In genomic region chr11:68844376-68844775, GRCh38 we compare ENCODE assay signal across 8 cellular contexts. TPM values are rescaled to one million over a fixed set of nuclear protein-coding genes. Genes with fewer than 3 reads are reported as not detected.
DNase-seq lines count a peak whose midpoint lies in the region; ATAC-seq and TF ChIP-seq lines count a peak whose summit lies in the region.

No MANE protein-coding gene starts in this region.

- H3K27me3 ChIP-seq in sigmoid colon = no peaks in the 10 kb centered on the region

- H3K36me3 ChIP-seq in HEK293 (ENCODE audit: control insufficient read depth in 2 of 2, insufficient read depth in 1 of 2, low read length in 2 of 2) = no peaks in the 10 kb centered on the region
- no peaks in the 10 kb centered on the region for H3K36me3 ChIP-seq in SK-N-MC (ENCODE audit: insufficient read depth, low read length)
- no peaks in the 10 kb centered on the region for H3K36me3 ChIP-seq in sigmoid colon

- peak overlapping the region; percentile 57 for H3K9ac ChIP-seq in SK-N-MC (ENCODE audit: insufficient read length)

- intact Hi-C loops in sigmoid colon (cut with DNase I) = loop anchor here (5.0 to 10.0 kb wide), 4 partner anchors 58 to 380 kb away; partner anchors contain the start of genes IGHMBP2, MRGPRF, MRPL21 and PPP6R3
- intact Hi-C loops in posterior vena cava (cut with DNase I) = no loop called here

- H3K4me1 ChIP-seq in HEK293 (ENCODE audit: control insufficient read depth, insufficient read depth, low read length) = no peaks in the 10 kb centered on the region
- H3K4me1 ChIP-seq in sigmoid colon = peaks cover 0 to 37% (median 35%) of the 10 kb centered on the region in 4 donors

- CTCF ChIA-PET in HEK293 (lab: Yijun Ruan, JAX) = interaction anchor here (0.6 to 0.7 kb wide), 3 partner anchors 22 to 143 kb away, joined by 3 read pairs; no protein-coding TSS in a partner anchor

- DNase-seq in SK-N-MC (ENCODE audit: low read depth, low spot score) (no peak), sigmoid colon (no peak), HT-29 (ENCODE audit: low spot score) (no peak), NCI-H1436 (lab: John Stamatoyannopoulos, UW) (no peak), posterior vena cava (ENCODE audit: low spot score) (no peak)

- TF ChIP-seq POLR2A in sigmoid colon (IDR thresholded peaks at IDR 0.05) = no peak

- POLR2A ChIA-PET in HEK293 (lab: Yijun Ruan, JAX) = no interaction called here

- no peak for ATAC-seq in HG03520 (IDR thresholded peaks at IDR 0.05; ENCODE audit: unreplicated experiment)

- TF ChIP-seq CTCF in HEK293 (tag by site-specific recombination; IDR thresholded peaks at IDR 0.05) (no peak), sigmoid colon (IDR thresholded peaks at IDR 0.05) (no peak)

- 76 to 78% methylated on average over 3 of the region's 3 CpGs for WGBS in sigmoid colon, 2 donors

- H3K4me3 ChIP-seq in HEK293 (ENCODE audit: low read depth, low read length) (no peak overlapping the region), SK-N-MC (peak overlapping the region; percentile 77), iPS-11a (ENCODE audit: low read depth, low read length) (peak overlapping the region; percentile 57), sigmoid colon (peak overlapping the region in 3 of 4 donors; percentile 77 to 92 (median 85))

- TF ChIP-seq EP300 in sigmoid colon (IDR thresholded peaks at IDR 0.05) = no peak

- H3K27ac ChIP-seq in HEK293 (ENCODE audit: extremely low read depth, low read depth, low read length) = no peak overlapping the region
- H3K27ac ChIP-seq in SK-N-MC = peak overlapping the region; percentile 90
- peak overlapping the region in 3 of 4 donors; percentile 95 to 98 (median 95) for H3K27ac ChIP-seq in sigmoid colon

- H3K9me3 ChIP-seq in HEK293 (ENCODE audit: control insufficient read depth, insufficient read depth, low read depth, low read length) (no peaks in the 10 kb centered on the region), SK-N-MC (ENCODE audit: low read depth, low read length) (no peaks in the 10 kb centered on the region), sigmoid colon (no peaks in the 10 kb centered on the region)

TF ChIP-seq in HEK293, 187 proteins besides CTCF, POLR2A, EP300 and RAD21:
- TF ChIP-seq ZNF335 (tag by site-specific recombination; conservative IDR thresholded peaks at IDR 0.05) = peak; percentile 45; the same call in 1 of the 2 replicates
- no peak for TF ChIP-seq ZNF146 (tag by site-specific recombination; IDR thresholded peaks at IDR 0.05)

RNA-seq across cellular contexts. Expression of gene CPT1A, which starts 2.7 kb away (rescaled TPM):
- total RNA-seq in sigmoid colon (10 to 100 TPM; 31.6 to 87.8 (median 50.4) TPM), posterior vena cava (100 to 1,000 TPM in 1 of 2 donors, 10 to 100 TPM in 1; 62.3 to 127 TPM)
- 10 to 100 TPM; 12.0 to 56.5 (median 22.0) TPM for polyA plus RNA-seq in sigmoid colon
- 25.3 and 25.4 TPM in 2 replicates for total RNA-seq in HT-29 (2014; rRNA removed; shearing (Covaris generic))

RNA-seq across cellular contexts. Expression of gene MRPL21, which starts 59.3 kb away (rescaled TPM):
- total RNA-seq in sigmoid colon (10 to 100 TPM; 53.7 to 99.1 (median 67.5) TPM), posterior vena cava (10 to 100 TPM; 44.9 to 47.5 TPM)
- 100 to 1,000 TPM; 107 to 134 (median 124) TPM for polyA plus RNA-seq in sigmoid colon
- 128 and 129 TPM in 2 replicates for total RNA-seq in HT-29 (2014; rRNA removed; shearing (Covaris generic))

RNA-seq across cellular contexts. Expression of gene IGHMBP2, which starts 59.3 kb away (rescaled TPM):
- total RNA-seq in sigmoid colon (10 to 100 TPM; 12.2 to 41.3 (median 30.4) TPM), posterior vena cava (10 to 100 TPM; 18.3 to 18.4 TPM)
- 10 to 100 TPM in 1 of 3 donors, 1 to 10 TPM in 2; 5.4 to 15.7 (median 8.1) TPM for polyA plus RNA-seq in sigmoid colon
- 20.4 and 22.0 TPM in 2 replicates for total RNA-seq in HT-29 (2014; rRNA removed; shearing (Covaris generic))
